In the genomic region with DNA sequence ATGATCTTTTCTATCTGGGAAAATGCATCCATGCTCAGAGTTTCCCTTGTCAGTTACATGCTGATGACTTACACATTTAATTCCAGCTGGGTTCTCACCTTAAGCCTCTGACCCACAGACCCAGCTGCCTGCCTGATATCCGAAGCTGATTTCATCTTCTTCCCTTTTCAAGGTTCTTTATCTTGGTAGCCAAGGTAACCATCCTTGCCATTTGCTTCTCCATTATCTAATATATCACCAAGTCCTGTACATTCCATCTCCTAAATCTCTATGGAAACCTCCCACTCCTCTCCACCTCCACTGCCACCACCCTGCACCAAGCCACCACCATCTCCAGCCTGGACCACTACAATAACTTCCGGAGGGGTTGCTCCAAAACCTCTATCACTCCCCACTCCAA, we compare ENCODE assay signal across 2 cellular contexts.
TF ChIP-seq lines count a peak whose summit lies in the region.

No MANE protein-coding gene starts in this region.

TF ChIP-seq in HCT116, 20 proteins besides CTCF, POLR2A, EP300 and RAD21:
- TF ChIP-seq JUND (IDR thresholded peaks at IDR 0.05), result no peak
- TF ChIP-seq, protein P1, sequence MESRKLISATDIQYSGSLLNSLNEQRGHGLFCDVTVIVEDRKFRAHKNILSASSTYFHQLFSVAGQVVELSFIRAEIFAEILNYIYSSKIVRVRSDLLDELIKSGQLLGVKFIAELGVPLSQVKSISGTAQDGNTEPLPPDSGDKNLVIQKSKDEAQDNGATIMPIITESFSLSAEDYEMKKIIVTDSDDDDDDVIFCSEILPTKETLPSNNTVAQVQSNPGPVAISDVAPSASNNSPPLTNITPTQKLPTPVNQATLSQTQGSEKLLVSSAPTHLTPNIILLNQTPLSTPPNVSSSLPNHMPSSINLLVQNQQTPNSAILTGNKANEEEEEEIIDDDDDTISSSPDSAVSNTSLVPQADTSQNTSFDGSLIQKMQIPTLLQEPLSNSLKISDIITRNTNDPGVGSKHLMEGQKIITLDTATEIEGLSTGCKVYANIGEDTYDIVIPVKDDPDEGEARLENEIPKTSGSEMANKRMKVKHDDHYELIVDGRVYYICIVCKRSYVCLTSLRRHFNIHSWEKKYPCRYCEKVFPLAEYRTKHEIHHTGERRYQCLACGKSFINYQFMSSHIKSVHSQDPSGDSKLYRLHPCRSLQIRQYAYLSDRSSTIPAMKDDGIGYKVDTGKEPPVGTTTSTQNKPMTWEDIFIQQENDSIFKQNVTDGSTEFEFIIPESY (IDR thresholded peaks at IDR 0.05; ENCODE audit: extremely low read depth, insufficient replicate concordance, low read length), result no peak
- no peak for TF ChIP-seq ELF1 (IDR thresholded peaks at IDR 0.05; ENCODE audit: borderline replicate concordance, low read depth)
- no peak for TF ChIP-seq TCF7L2 (IDR thresholded peaks at IDR 0.05; ENCODE audit: borderline replicate concordance, extremely low read depth, insufficient read depth, insufficient read length)
- TF ChIP-seq POLR2AphosphoS5 (IDR thresholded peaks at IDR 0.05; ENCODE audit: low read depth, low read length), result no peak
- TF ChIP-seq YY1 (IDR thresholded peaks at IDR 0.05; ENCODE audit: extremely low read depth, insufficient replicate concordance, low read depth, low read length), result no peak
- TF ChIP-seq, protein P2, sequence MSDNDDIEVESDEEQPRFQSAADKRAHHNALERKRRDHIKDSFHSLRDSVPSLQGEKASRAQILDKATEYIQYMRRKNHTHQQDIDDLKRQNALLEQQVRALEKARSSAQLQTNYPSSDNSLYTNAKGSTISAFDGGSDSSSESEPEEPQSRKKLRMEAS (IDR thresholded peaks at IDR 0.05), result no peak
- no peak for TF ChIP-seq SRF (IDR thresholded peaks at IDR 0.05; ENCODE audit: low read depth)
- no peak for TF ChIP-seq ZFX (IDR thresholded peaks at IDR 0.05)
- TF ChIP-seq FOSL1 (IDR thresholded peaks at IDR 0.05; ENCODE audit: low read depth), result no peak
- TF ChIP-seq ZNF274 (IDR thresholded peaks at IDR 0.05; ENCODE audit: low read depth, low read length), result no peak
- TF ChIP-seq SIN3A (IDR thresholded peaks at IDR 0.05; ENCODE audit: low read depth), result no peak
- TF ChIP-seq CEBPB (IDR thresholded peaks at IDR 0.05; ENCODE audit: low read depth), result no peak

TF ChIP-seq in K562, 482 proteins besides CTCF, POLR2A, EP300 and RAD21:
- TF ChIP-seq, protein P3, sequence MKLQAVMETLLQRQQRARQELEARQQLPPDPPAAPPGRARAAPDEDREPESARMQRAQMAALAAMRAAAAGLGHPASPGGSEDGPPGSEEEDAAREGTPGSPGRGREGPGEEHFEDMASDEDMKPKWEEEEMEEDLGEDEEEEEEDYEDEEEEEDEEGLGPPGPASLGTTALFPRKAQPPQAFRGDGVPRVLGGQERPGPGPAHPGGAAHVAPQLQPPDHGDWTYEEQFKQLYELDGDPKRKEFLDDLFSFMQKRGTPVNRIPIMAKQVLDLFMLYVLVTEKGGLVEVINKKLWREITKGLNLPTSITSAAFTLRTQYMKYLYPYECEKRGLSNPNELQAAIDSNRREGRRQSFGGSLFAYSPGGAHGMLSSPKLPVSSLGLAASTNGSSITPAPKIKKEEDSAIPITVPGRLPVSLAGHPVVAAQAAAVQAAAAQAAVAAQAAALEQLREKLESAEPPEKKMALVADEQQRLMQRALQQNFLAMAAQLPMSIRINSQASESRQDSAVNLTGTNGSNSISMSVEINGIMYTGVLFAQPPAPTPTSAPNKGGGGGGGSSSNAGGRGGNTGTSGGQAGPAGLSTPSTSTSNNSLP (IDR thresholded peaks at IDR 0.05; ENCODE audit: borderline replicate concordance, low read depth, low read length), result no peak
- TF ChIP-seq, protein P4, sequence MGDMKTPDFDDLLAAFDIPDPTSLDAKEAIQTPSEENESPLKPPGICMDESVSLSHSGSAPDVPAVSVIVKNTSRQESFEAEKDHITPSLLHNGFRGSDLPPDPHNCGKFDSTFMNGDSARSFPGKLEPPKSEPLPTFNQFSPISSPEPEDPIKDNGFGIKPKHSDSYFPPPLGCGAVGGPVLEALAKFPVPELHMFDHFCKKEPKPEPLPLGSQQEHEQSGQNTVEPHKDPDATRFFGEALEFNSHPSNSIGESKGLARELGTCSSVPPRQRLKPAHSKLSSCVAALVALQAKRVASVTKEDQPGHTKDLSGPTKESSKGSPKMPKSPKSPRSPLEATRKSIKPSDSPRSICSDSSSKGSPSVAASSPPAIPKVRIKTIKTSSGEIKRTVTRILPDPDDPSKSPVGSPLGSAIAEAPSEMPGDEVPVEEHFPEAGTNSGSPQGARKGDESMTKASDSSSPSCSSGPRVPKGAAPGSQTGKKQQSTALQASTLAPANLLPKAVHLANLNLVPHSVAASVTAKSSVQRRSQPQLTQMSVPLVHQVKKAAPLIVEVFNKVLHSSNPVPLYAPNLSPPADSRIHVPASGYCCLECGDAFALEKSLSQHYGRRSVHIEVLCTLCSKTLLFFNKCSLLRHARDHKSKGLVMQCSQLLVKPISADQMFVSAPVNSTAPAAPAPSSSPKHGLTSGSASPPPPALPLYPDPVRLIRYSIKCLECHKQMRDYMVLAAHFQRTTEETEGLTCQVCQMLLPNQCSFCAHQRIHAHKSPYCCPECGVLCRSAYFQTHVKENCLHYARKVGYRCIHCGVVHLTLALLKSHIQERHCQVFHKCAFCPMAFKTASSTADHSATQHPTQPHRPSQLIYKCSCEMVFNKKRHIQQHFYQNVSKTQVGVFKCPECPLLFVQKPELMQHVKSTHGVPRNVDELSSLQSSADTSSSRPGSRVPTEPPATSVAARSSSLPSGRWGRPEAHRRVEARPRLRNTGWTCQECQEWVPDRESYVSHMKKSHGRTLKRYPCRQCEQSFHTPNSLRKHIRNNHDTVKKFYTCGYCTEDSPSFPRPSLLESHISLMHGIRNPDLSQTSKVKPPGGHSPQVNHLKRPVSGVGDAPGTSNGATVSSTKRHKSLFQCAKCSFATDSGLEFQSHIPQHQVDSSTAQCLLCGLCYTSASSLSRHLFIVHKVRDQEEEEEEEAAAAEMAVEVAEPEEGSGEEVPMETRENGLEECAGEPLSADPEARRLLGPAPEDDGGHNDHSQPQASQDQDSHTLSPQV (IDR thresholded peaks at IDR 0.05), result no peak
- TF ChIP-seq, protein P5, sequence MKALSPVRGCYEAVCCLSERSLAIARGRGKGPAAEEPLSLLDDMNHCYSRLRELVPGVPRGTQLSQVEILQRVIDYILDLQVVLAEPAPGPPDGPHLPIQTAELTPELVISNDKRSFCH (CRISPR knock-in tag; IDR thresholded peaks at IDR 0.05), result no peak
- TF ChIP-seq, protein P5 (tag; IDR thresholded peaks at IDR 0.05), result no peak
- peak; percentile 28 for TF ChIP-seq RFX1 (IDR thresholded peaks at IDR 0.05)
